ENCODE assay signal across 27 cellular contexts in the genomic region with DNA sequence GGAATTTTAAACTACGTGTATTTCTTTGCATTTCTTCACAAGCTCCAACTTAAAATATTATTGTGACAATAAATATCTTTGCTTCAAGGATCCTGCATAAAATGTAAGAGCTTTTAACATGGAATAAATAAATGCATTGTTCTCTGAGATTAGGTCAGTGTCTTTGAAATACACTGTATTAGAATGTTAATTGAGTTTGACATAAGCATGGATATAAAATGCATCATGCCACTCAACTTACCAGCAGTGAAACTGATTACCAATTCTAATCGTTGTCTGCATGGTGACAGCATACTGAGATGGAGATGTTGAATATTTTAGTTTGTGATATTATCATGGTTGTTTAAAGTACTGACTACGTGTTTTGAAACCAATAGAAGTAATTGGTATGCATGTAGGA.
"Had no signal": no experiment of that assay in that cellular context is flagged by ENCODE, and none has a peak within 500 bp of the region (broad histone marks: within the 10 kb centered on the region; RNA-seq: fewer than 3 reads in every experiment).

No MANE protein-coding gene starts in this region.

- H2AFZ ChIP-seq: parathyroid adenoma had no signal

- H3K27me3 ChIP-seq: dorsolateral prefrontal cortex, foreskin keratinocyte, gastroesophageal sphincter, heart left ventricle, right lobe of liver, stomach, thyroid gland had no signal

- ATAC-seq: foreskin keratinocyte; gastroesophageal sphincter; heart left ventricle; left colon; lower lobe of right lung; natural killer cell; right lobe of liver; stimulated activated effector memory CD8-positive, alpha-beta T cell treated with anti-CD3 and anti-CD28 coated beads, Interleukin-12 subunit alpha, Interleukin-12 subunit beta, amount 100 ng/mL, for 72 hours had no signal

- H3K4me1 Mint-ChIP-seq: immature natural killer cell; natural killer cell; stimulated activated effector memory CD8-positive, alpha-beta T cell treated with anti-CD3 and anti-CD28 coated beads, Interleukin-12 subunit alpha, Interleukin-12 subunit beta, amount 100 ng/mL, for 72 hours had no signal

- H3K9ac ChIP-seq: parathyroid adenoma had no signal

- H3K27me3 Mint-ChIP-seq: memory B cell had no signal

- H3K36me3 Mint-ChIP-seq: immature natural killer cell; natural killer cell; stimulated activated effector memory CD8-positive, alpha-beta T cell treated with anti-CD3 and anti-CD28 coated beads, Interleukin-12 subunit alpha, Interleukin-12 subunit beta, amount 100 ng/mL, for 72 hours had no signal

- H3K9me3 ChIP-seq: gastroesophageal sphincter, lower lobe of right lung, right lobe of liver, thyroid gland had no signal

- H3K4me3 Mint-ChIP-seq: immature natural killer cell; memory B cell; natural killer cell; neural crest cell; stimulated activated effector memory CD8-positive, alpha-beta T cell treated with anti-CD3 and anti-CD28 coated beads, Interleukin-12 subunit alpha, Interleukin-12 subunit beta, amount 100 ng/mL, for 72 hours had no signal

- DNase-seq: dorsolateral prefrontal cortex; effector CD4-positive, alpha-beta T cell; foreskin keratinocyte; heart left ventricle; hippocampal formation; immature natural killer cell; islet precursor cell; kidney glomerular epithelial cell; left colon; left ventricle myocardium inferior; lower lobe of right lung; natural killer cell; right lobe of liver; small intestine; stimulated activated CD4-positive, alpha-beta T cell treated with anti-CD3 and anti-CD28 coated beads, Interleukin-15, amount 100 ng/mL, for 24 hours; stimulated activated CD4-positive, alpha-beta T cell treated with anti-CD3 and anti-CD28 coated beads, Interleukin-4, amount 100 ng/mL, for 24 hours; stimulated activated naive CD4-positive, alpha-beta T cell treated with Interleukin-2 at 50 U/mL for 16 hours; stomach; thyroid gland; trophoblast cell had no signal

- H3K4me3 ChIP-seq: dorsolateral prefrontal cortex, gastroesophageal sphincter, heart left ventricle, left ventricle myocardium inferior, lower lobe of right lung, right lobe of liver, stomach, thyroid gland had no signal

- H3K79me2 ChIP-seq: parathyroid adenoma had no signal

- H3K4me1 ChIP-seq: foreskin keratinocyte, gastroesophageal sphincter, lower lobe of right lung, right lobe of liver, thyroid gland had no signal

- H3K27ac ChIP-seq: dorsolateral prefrontal cortex, epithelial cell of prostate, foreskin keratinocyte, gastroesophageal sphincter, heart left ventricle, left ventricle myocardium inferior, lower lobe of right lung, parathyroid adenoma, right lobe of liver, stomach, thyroid gland had no signal

- H3K36me3 ChIP-seq: gastroesophageal sphincter, heart left ventricle, left ventricle myocardium inferior, lower lobe of right lung, right lobe of liver, stomach, thyroid gland had no signal

- H3K27ac Mint-ChIP-seq: immature natural killer cell; memory B cell; natural killer cell; progenitor cell of endocrine pancreas; stimulated activated effector memory CD8-positive, alpha-beta T cell treated with anti-CD3 and anti-CD28 coated beads, Interleukin-12 subunit alpha, Interleukin-12 subunit beta, amount 100 ng/mL, for 72 hours had no signal
